Comparison of ENCODE assay signal across 18 cellular contexts in the genomic region with DNA sequence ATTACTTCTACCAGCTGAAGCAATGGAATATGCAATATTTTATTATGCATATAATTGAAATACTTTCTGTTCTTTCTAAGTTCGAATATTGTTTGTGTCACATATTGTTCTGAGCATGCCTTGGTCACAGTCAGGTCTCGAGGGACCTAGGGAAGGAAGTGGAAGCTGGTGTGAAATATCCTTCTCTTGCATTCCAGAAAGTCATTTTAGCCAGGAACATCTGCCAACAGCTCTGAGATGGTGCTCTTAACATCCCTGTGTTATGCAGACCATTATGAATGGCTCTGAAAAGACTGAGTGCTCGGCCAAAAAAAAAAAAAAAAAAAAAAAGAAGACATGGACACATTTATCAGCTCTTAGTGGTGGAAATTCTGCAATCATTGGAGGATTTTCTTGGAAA.
"Had no signal": no experiment of that assay in that cellular context is flagged by ENCODE, and none has a peak within 500 bp of the region (broad histone marks: within the 10 kb centered on the region; RNA-seq: fewer than 3 reads in every experiment).

No MANE protein-coding gene starts in this region.

- DNase-seq: activated CD4-positive, alpha-beta T cell treated with anti-CD3 and anti-CD28 coated beads for 36 hours; activated CD8-positive, alpha-beta memory T cell treated with anti-CD3 and anti-CD28 coated beads, Interleukin-2, amount 50 U/mL, for 4 hours; activated CD8-positive, alpha-beta T cell treated with anti-CD3 and anti-CD28 coated beads for 36 hours; activated naive CD4-positive, alpha-beta T cell; effector CD4-positive, alpha-beta T cell; head of caudate nucleus; left lung; mesenchymal stem cell; occipital lobe; stimulated activated CD4-positive, alpha-beta T cell treated with anti-CD3 and anti-CD28 coated beads, Interleukin-2, amount 100 ng/mL, for 48 hours; stimulated activated naive CD4-positive, alpha-beta T cell treated with Interleukin-2 at 50 U/mL for 16 hours; T-helper 1 cell; upper lobe of right lung had no signal

- ATAC-seq: activated CD4-positive, alpha-beta T cell treated with anti-CD3 and anti-CD28 coated beads for 36 hours; activated CD8-positive, alpha-beta T cell treated with anti-CD3 and anti-CD28 coated beads for 36 hours; left lung; upper lobe of right lung had no signal

- H3K27me3 ChIP-seq: ascending aorta, left lung, upper lobe of right lung had no signal

- H3K4me1 ChIP-seq: left lung, prostate gland, upper lobe of right lung had no signal

- H3K4me1 Mint-ChIP-seq: activated CD4-positive, alpha-beta T cell treated with anti-CD3 and anti-CD28 coated beads for 36 hours had no signal

- H3K36me3 ChIP-seq: ascending aorta, left lung, prostate gland, upper lobe of right lung had no signal

- H3K27ac Mint-ChIP-seq: activated CD4-positive, alpha-beta T cell treated with anti-CD3 and anti-CD28 coated beads for 36 hours; activated CD8-positive, alpha-beta T cell treated with anti-CD3 and anti-CD28 coated beads for 36 hours had no signal

- H3K27me3 Mint-ChIP-seq: activated CD4-positive, alpha-beta T cell treated with anti-CD3 and anti-CD28 coated beads for 36 hours had no signal

- H3K4me3 Mint-ChIP-seq: activated CD4-positive, alpha-beta T cell treated with anti-CD3 and anti-CD28 coated beads for 36 hours; activated CD8-positive, alpha-beta T cell treated with anti-CD3 and anti-CD28 coated beads for 36 hours; nephron had no signal

- H3K27ac ChIP-seq: left lung, prostate gland, upper lobe of right lung, VCaP had no signal

- H3K9me3 Mint-ChIP-seq: activated CD8-positive, alpha-beta T cell treated with anti-CD3 and anti-CD28 coated beads for 36 hours; nephron had no signal

- H3K4me3 ChIP-seq: ascending aorta, coronary artery, left lung, prostate gland, upper lobe of right lung had no signal

- H3K9me3 ChIP-seq: ascending aorta, left lung, prostate gland, upper lobe of right lung had no signal
